Comparison of ENCODE assay signal across 1 cellular context in the genomic region with DNA sequence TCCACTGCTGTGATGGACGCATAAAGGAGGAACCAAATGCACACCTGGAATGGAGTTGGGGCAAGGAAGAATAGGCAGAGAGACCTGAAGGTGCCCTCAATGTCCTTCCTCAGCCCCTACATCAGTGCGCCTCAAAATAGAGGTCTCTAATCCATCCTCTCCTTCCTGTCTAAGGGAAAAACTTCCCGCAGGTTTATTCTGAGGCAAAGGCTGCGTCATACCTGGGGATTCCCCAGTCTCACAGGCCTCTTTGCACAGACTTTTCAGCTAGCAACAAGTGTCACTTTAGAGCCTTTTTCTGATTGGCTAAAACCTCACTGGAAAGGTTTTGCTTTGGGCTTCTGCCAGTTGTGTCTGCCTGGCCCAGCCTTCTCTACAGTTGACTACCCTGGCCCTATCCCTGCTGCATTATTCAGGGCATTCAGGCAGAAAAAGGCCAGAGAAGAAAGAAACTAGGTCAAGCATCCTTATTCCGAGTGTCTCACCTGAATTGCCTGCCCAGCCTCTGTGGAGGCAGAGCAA.
TF ChIP-seq lines count a peak whose summit lies in the region.

No MANE protein-coding gene starts in this region.

TF ChIP-seq in HepG2, 621 proteins besides CTCF, POLR2A, EP300 and RAD21 (continued from another document):
- TF ChIP-seq ZNF615 (CRISPR knock-in tag; IDR thresholded peaks at IDR 0.05; ENCODE audit: borderline replicate concordance) = no peak
- TF ChIP-seq ATF1 (CRISPR knock-in tag; IDR thresholded peaks at IDR 0.05) = 0 out of 2 replicates have a peak, but pooled peaks have one; percentile 19
- TF ChIP-seq FOSL2 (CRISPR knock-in tag; IDR thresholded peaks at IDR 0.05) = 0 out of 2 replicates have a peak, but pooled peaks have one; percentile 20
- no peak for TF ChIP-seq ZNF33A (CRISPR knock-in tag; IDR thresholded peaks at IDR 0.05; ENCODE audit: borderline replicate concordance)
- TF ChIP-seq CREB1 (IDR thresholded peaks at IDR 0.05) = peak; percentile 59
- peak; percentile 87 for TF ChIP-seq CREB1 (CRISPR knock-in tag; IDR thresholded peaks at IDR 0.05)
- TF ChIP-seq RFXAP (CRISPR knock-in tag; IDR thresholded peaks at IDR 0.05; ENCODE audit: borderline replicate concordance) = peak; percentile 98
- TF ChIP-seq SMAD9 (CRISPR knock-in tag; IDR thresholded peaks at IDR 0.05) = no peak
- TF ChIP-seq, protein P1, sequence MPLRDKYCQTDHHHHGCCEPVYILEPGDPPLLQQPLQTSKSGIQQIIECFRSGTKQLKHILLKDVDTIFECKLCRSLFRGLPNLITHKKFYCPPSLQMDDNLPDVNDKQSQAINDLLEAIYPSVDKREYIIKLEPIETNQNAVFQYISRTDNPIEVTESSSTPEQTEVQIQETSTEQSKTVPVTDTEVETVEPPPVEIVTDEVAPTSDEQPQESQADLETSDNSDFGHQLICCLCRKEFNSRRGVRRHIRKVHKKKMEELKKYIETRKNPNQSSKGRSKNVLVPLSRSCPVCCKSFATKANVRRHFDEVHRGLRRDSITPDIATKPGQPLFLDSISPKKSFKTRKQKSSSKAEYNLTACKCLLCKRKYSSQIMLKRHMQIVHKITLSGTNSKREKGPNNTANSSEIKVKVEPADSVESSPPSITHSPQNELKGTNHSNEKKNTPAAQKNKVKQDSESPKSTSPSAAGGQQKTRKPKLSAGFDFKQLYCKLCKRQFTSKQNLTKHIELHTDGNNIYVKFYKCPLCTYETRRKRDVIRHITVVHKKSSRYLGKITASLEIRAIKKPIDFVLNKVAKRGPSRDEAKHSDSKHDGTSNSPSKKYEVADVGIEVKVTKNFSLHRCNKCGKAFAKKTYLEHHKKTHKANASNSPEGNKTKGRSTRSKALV (CRISPR knock-in tag; IDR thresholded peaks at IDR 0.05) = no peak
- peak; percentile 12; the same call in 1 of the 2 replicates for TF ChIP-seq NFYB (CRISPR knock-in tag; IDR thresholded peaks at IDR 0.05)
- TF ChIP-seq RFX5 (IDR thresholded peaks at IDR 0.05; ENCODE audit: low read depth, low read length) = peak; percentile 99
- TF ChIP-seq, protein P2, sequence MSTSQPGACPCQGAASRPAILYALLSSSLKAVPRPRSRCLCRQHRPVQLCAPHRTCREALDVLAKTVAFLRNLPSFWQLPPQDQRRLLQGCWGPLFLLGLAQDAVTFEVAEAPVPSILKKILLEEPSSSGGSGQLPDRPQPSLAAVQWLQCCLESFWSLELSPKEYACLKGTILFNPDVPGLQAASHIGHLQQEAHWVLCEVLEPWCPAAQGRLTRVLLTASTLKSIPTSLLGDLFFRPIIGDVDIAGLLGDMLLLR (CRISPR knock-in tag; IDR thresholded peaks at IDR 0.05) = no peak
